In genomic region chr13:108034909-108035308, GRCh38 we compare ENCODE assay signal across 22 cellular contexts.
"Had no signal": no experiment of that assay in that cellular context is flagged by ENCODE, and none has a peak within 500 bp of the region (broad histone marks: within the 10 kb centered on the region; RNA-seq: fewer than 3 reads in every experiment).

No MANE protein-coding gene starts in this region.

- H3K4me3 ChIP-seq: esophagus squamous epithelium, gastroesophageal sphincter, left ventricle myocardium inferior, lower lobe of right lung, pancreas, smooth muscle cell had no signal

- FAIRE-seq: keratinocyte, pancreas, urothelium cell line had no signal

- H3K9me3 Mint-ChIP-seq: nephron had no signal

- H3K4me1 ChIP-seq: esophagus squamous epithelium, gastroesophageal sphincter, left ventricle myocardium inferior, lower lobe of right lung had no signal

- H3K27me3 ChIP-seq: esophagus squamous epithelium, gastroesophageal sphincter, pancreas had no signal

- H3K36me3 ChIP-seq: esophagus squamous epithelium, gastroesophageal sphincter, left ventricle myocardium inferior, lower lobe of right lung, pancreas had no signal

- H3K4me2 ChIP-seq: smooth muscle cell had no signal

- H3K36me3 Mint-ChIP-seq: immature natural killer cell, memory B cell, naive B cell had no signal

- H3K4me1 Mint-ChIP-seq: immature natural killer cell, memory B cell, naive B cell had no signal

- H3K27me3 Mint-ChIP-seq: dendritic cell treated with granulocyte-macrophage colony-stimulating factor and Interleukin-4, amounts not matched to agents 40 ng/mL and 50 ng/mL, for 4 days; effector memory CD8-positive, alpha-beta T cell; memory B cell; naive B cell; progenitor cell of endocrine pancreas had no signal

- DNase-seq: effector memory CD8-positive, alpha-beta T cell; esophagus squamous epithelium; foreskin fibroblast; glutamatergic neuron; immature natural killer cell; left ventricle myocardium inferior; lower lobe of right lung; naive B cell; occipital lobe; pancreas; right cardiac atrium; stimulated activated CD4-positive, alpha-beta T cell treated with anti-CD3 and anti-CD28 coated beads, Interleukin-2, amount 100 ng/mL, for 48 hours; stimulated activated naive CD4-positive, alpha-beta T cell treated with Interleukin-2 at 50 U/mL for 16 hours; trophoblast cell had no signal

- H3K9me3 ChIP-seq: esophagus squamous epithelium, gastroesophageal sphincter, left ventricle myocardium inferior, lower lobe of right lung, pancreas had no signal

- H3K4me3 Mint-ChIP-seq: dendritic cell treated with granulocyte-macrophage colony-stimulating factor and Interleukin-4, amounts not matched to agents 40 ng/mL and 50 ng/mL, for 4 days; effector memory CD8-positive, alpha-beta T cell; immature natural killer cell; memory B cell; naive B cell; nephron had no signal

- H3K27ac Mint-ChIP-seq: dendritic cell treated with granulocyte-macrophage colony-stimulating factor and Interleukin-4, amounts not matched to agents 40 ng/mL and 50 ng/mL, for 4 days; effector memory CD8-positive, alpha-beta T cell; immature natural killer cell; memory B cell; naive B cell; progenitor cell of endocrine pancreas had no signal

- ATAC-seq: effector memory CD8-positive, alpha-beta T cell; gastroesophageal sphincter; lower lobe of right lung; right cardiac atrium had no signal

- H3K27ac ChIP-seq: esophagus squamous epithelium, gastroesophageal sphincter, left ventricle myocardium inferior, lower lobe of right lung had no signal
